ENCODE assay signal across 24 cellular contexts in the genomic region with DNA sequence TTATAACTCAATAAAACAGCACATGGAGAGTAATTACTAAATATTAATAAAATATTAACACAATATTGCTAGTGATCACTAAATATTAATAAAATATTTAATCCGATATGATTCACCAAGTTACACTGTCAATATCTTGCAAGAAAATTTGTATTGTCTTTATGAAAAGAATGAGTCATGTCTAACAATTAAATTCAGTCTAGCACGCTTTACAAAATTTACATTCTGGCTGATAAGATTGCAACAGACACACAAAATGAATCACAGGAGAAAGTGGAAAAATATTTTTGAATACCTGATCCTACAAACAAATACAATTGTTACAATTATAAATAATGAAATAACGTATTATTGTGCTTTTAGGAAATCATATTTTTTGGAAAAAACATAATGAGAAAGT.
"Had no signal": no experiment of that assay in that cellular context is flagged by ENCODE, and none has a peak within 500 bp of the region (broad histone marks: within the 10 kb centered on the region; RNA-seq: fewer than 3 reads in every experiment).

No MANE protein-coding gene starts in this region.

- H3K36me3 ChIP-seq: ascending aorta, breast epithelium, colonic mucosa, esophagus squamous epithelium had no signal

- DNase-seq: activated CD4-positive, alpha-beta memory T cell treated with anti-CD3 and anti-CD28 coated beads, Interleukin-2, amount 10 ng/mL, durations not matched to agents 7 days and 5 days; activated CD4-positive, alpha-beta T cell treated with anti-CD3 and anti-CD28 coated beads for 36 hours; activated CD4-positive, alpha-beta T cell treated with anti-CD3 and anti-CD28 coated beads, Interleukin-2, amount 10 ng/mL, durations not matched to agents 24 days and 14 days; activated CD4-positive, CD25-positive, alpha-beta regulatory T cell; activated CD4-positive, CD25-positive, alpha-beta regulatory T cell treated with anti-CD3 and anti-CD28 coated beads, Interleukin-2, amount 50 U/mL, for 72 hours; activated CD8-positive, alpha-beta memory T cell treated with anti-CD3 and anti-CD28 coated beads, Interleukin-2, amount 50 U/mL, for 48 hours; activated gamma-delta T cell; activated naive CD4-positive, alpha-beta T cell; activated naive CD4-positive, alpha-beta T cell treated with anti-CD3 and anti-CD28 coated beads, Interleukin-2, amount 10 ng/mL, durations not matched to agents 7 days and 5 days; activated naive CD8-positive, alpha-beta T cell treated with anti-CD3 and anti-CD28 coated beads, Interleukin-2, amount 10 ng/mL, durations not matched to agents 7 days and 5 days; activated T-cell treated with anti-CD3 and anti-CD28 coated beads for 4 hours; activated T-cell treated with anti-CD3 and anti-CD28 coated beads, Interleukin-2, amount 50 U/mL, for 24 hours; activated T-cell treated with anti-CD3 and anti-CD28 coated beads, Interleukin-2, amount 50 U/mL, for 72 hours; caudate nucleus; colonic mucosa; effector CD8-positive, alpha-beta T cell; esophagus squamous epithelium; foreskin melanocyte; head of caudate nucleus; T-helper 1 cell; T-helper 17 cell had no signal

- ATAC-seq: activated CD4-positive, alpha-beta T cell treated with anti-CD3 and anti-CD28 coated beads for 36 hours; activated naive CD4-positive, alpha-beta T cell treated with anti-CD3 and anti-CD28 coated beads, Interleukin-2, amount 50 U/mL, for 72 hours; activated T-cell treated with anti-CD3 and anti-CD28 coated beads, Interleukin-2, amount 50 U/mL, for 72 hours; T-helper 17 cell had no signal

- H3K9me3 ChIP-seq: colonic mucosa had no signal

- H3K27me3 ChIP-seq: ascending aorta, breast epithelium, colonic mucosa, esophagus squamous epithelium had no signal

- H3K4me1 ChIP-seq: breast epithelium, colonic mucosa, esophagus squamous epithelium had no signal

- H3K4me3 ChIP-seq: ascending aorta, breast epithelium, colonic mucosa, esophagus squamous epithelium had no signal

- H3K27ac ChIP-seq: ascending aorta, breast epithelium, colonic mucosa, esophagus squamous epithelium had no signal
